In genomic region chr6:43207286-43207685, GRCh38 we compare ENCODE assay signal across 20 cellular contexts. TPM values are rescaled to one million over a fixed set of nuclear protein-coding genes. Genes with fewer than 3 reads are reported as not detected.
"Had no signal": no experiment of that assay in that cellular context is flagged by ENCODE, and none has a peak within 500 bp of the region (broad histone marks: within the 10 kb centered on the region; RNA-seq: fewer than 3 reads in every experiment).

No MANE protein-coding gene starts in this region.

- H3K4me3 ChIP-seq: colonic mucosa, gastrocnemius medialis, lower lobe of right lung, ovary, psoas muscle, skin epidermis, stomach, vagina had no signal

- FAIRE-seq: keratinocyte had no signal

- H3K9me3 ChIP-seq: colonic mucosa, gastrocnemius medialis, lower lobe of right lung, ovary, psoas muscle, stomach, vagina had no signal

- DNase-seq: activated B cell treated with CpG ODN at 0.5 μM for 24 hours; activated CD4-positive, alpha-beta memory T cell treated with anti-CD3 and anti-CD28 coated beads for 36 hours; activated CD4-positive, alpha-beta T cell treated with anti-CD3 and anti-CD28 coated beads for 4 hours; activated naive CD4-positive, alpha-beta T cell treated with anti-CD3 and anti-CD28 coated beads for 36 hours; activated T-cell treated with anti-CD3 and anti-CD28 coated beads, Interleukin-2, amount 50 U/mL, for 4 hours; central memory CD4-positive, alpha-beta T cell; colonic mucosa; erythroblast; gastrocnemius medialis; head of caudate nucleus; lower lobe of right lung; natural killer cell; psoas muscle; stomach; trophoblast cell had no signal

- H3K4me1 ChIP-seq: colonic mucosa, gastrocnemius medialis, lower lobe of right lung, psoas muscle, stomach, vagina had no signal

- ATAC-seq: activated T-cell treated with anti-CD3 and anti-CD28 coated beads, Interleukin-2, amount 50 U/mL, for 4 hours; gastrocnemius medialis; lower lobe of right lung; natural killer cell; psoas muscle; right cardiac atrium had no signal

- H3K27ac ChIP-seq: colonic mucosa, gastrocnemius medialis, lower lobe of right lung, ovary, psoas muscle, skin epidermis, stomach, vagina had no signal

RNA-seq across cellular contexts. Expression of gene TTBK1, which starts 36.0 kb away (rescaled TPM):
- polyA plus RNA-seq: keratinocyte had no signal
